Comparison of ENCODE assay signal across 8 cellular contexts in the genomic region with DNA sequence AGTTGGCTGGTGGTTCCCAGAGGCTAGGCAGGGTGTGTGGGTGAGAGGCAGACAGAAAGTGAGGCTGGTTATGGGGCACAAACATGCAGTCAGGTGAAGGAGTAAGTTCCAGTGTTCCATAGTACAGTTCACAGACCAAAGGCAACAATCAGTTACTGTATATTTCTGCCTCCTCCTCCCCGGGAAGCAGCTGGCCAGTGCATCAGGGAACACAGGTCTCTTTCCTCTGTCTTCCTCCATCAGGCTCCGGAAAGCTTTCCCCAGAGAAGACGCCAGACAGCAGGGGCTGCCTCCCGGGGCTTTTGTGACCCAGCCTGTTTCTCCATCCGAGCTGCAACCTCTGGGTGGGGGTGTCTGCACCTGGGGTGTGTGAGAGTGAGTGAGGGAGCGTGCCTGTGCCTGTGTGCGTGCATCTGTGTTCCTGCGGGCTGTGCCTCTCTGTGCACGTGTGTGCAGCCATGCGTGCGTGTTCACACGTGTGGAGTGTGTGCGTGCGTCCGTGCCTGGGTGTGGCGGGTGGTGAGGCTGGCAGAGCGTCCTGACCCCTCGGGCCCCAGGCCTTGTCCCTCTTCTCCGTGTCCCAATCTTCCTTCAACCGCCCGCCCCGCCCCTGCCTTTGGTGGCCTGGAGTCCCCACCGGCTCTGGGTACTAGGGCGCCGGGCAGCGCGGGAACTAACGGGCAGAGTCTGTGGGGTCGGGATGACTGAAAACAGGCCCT.
A peak's percentile ranks its signal among the peaks of the same experiment; 100 is the strongest.
DNase-seq lines count a peak whose midpoint lies in the region; ATAC-seq and TF ChIP-seq lines count a peak whose summit lies in the region.
"Not testable (repeated sequence)": the region's sequence is repeated elsewhere in the genome, so short reads cannot be mapped to it uniquely, and the experiment has no call there.

No MANE protein-coding gene starts in this region.

- not testable (repeated sequence) for TF ChIP-seq POLR2A in transverse colon (IDR thresholded peaks at IDR 0.05)

- H3K4me1 Mint-ChIP-seq in T-helper 2 cell treated with Interferon-gamma antibody and Interleukin-4, amounts not matched to agents 5 μg/mL and 100 μg/mL, for 36 hours (ENCODE audit: low read depth) = not testable (repeated sequence)

- H2BK12ac ChIP-seq in trophoblast cell (ENCODE audit: low read length) = not testable (repeated sequence)

- not testable (repeated sequence) for H2BK5ac ChIP-seq in trophoblast cell (ENCODE audit: low read depth, low read length, poor library complexity)

- H3K27me3 Mint-ChIP-seq in T-helper 2 cell treated with Interferon-gamma antibody and Interleukin-4, amounts not matched to agents 5 μg/mL and 100 μg/mL, for 36 hours (ENCODE audit: low read depth) = not testable (repeated sequence)

- no CpG with 5 or more reads among the region's 29 CpGs for WGBS in trophoblast cell (ENCODE audit: extremely low coverage, insufficient coverage, insufficient read length)
- WGBS in transverse colon (ENCODE audit: low coverage in 1 of 2), 2 donors = 0% methylated on average over 14 of the region's 29 CpGs; no CpG with 5 or more reads in 1 of the 2 donors

- not testable (repeated sequence) for H3K9ac ChIP-seq in adipocyte (ENCODE audit: low read length); trophoblast cell (ENCODE audit: low read length)

- H3K9me3 ChIP-seq in adipocyte (ENCODE audit: control insufficient read depth, low read length); cardiac muscle cell (ENCODE audit: low read depth); trophoblast cell (ENCODE audit: insufficient read depth, low read depth, low read length); transverse colon: not testable (repeated sequence)

- H3K4me2 ChIP-seq in trophoblast cell (ENCODE audit: low read length) = peak overlapping the region; percentile 70

- ATAC-seq in GM18502 (IDR thresholded peaks at IDR 0.05; ENCODE audit: poor library complexity, unreplicated experiment) (peak; percentile 43), GM21737 (IDR thresholded peaks at IDR 0.05; ENCODE audit: unreplicated experiment) (peak; percentile 45), HG03342 (IDR thresholded peaks at IDR 0.05; ENCODE audit: unreplicated experiment) (peak; percentile 44)

- not testable (repeated sequence) for H3K4me1 ChIP-seq in adipocyte (ENCODE audit: control insufficient read depth, insufficient read depth, low read length); cardiac muscle cell (ENCODE audit: low read depth); trophoblast cell (ENCODE audit: control insufficient read depth in 1 of 2, insufficient read depth in 2 of 2, low read length in 2 of 2); transverse colon

- intact Hi-C loops in transverse colon (cut with DNase I; ENCODE audit: low total_unique reads) = not testable (repeated sequence)

- TF ChIP-seq CTCF in cardiac muscle cell (IDR thresholded peaks at IDR 0.05; ENCODE audit: low read depth, low read length); transverse colon (IDR thresholded peaks at IDR 0.05): not testable (repeated sequence)

- not testable (repeated sequence) for H3K79me2 ChIP-seq in trophoblast cell (ENCODE audit: control insufficient read depth, insufficient read depth, low read length, poor library complexity)

- H3K18ac ChIP-seq in trophoblast cell (ENCODE audit: low read length) = not testable (repeated sequence)

- not testable (repeated sequence) for H2BK120ac ChIP-seq in trophoblast cell (ENCODE audit: insufficient read depth, low read length, poor library complexity)

- H3K27me3 ChIP-seq in adipocyte (replicated peaks; ENCODE audit: control insufficient read depth, insufficient read depth, low read length); cardiac muscle cell; trophoblast cell (ENCODE audit: insufficient read depth, low read length); transverse colon: not testable (repeated sequence)

- not testable (repeated sequence) for H4K8ac ChIP-seq in trophoblast cell (ENCODE audit: low read depth, low read length)

- H3K36me3 Mint-ChIP-seq in T-helper 2 cell treated with Interferon-gamma antibody and Interleukin-4, amounts not matched to agents 5 μg/mL and 100 μg/mL, for 36 hours (ENCODE audit: low read depth) = not testable (repeated sequence)

- H3K27ac Mint-ChIP-seq in T-helper 2 cell treated with Interferon-gamma antibody and Interleukin-4, amounts not matched to agents 5 μg/mL and 100 μg/mL, for 36 hours = not testable (repeated sequence)

- H3K36me3 ChIP-seq in adipocyte (ENCODE audit: control insufficient read depth, insufficient read depth, low read length, severe bottlenecking); cardiac muscle cell; trophoblast cell (ENCODE audit: control insufficient read depth in 1 of 2, insufficient read depth in 2 of 2, low read length in 2 of 2); transverse colon: not testable (repeated sequence)

- not testable (repeated sequence) for TF ChIP-seq EP300 in transverse colon (IDR thresholded peaks at IDR 0.05; ENCODE audit: low read depth)

- H3K4me3 ChIP-seq in adipocyte (ENCODE audit: low read length) (peak overlapping the region; percentile 41), cardiac muscle cell (peak overlapping the region; percentile 30), transverse colon (peak overlapping the region in 3 of 4 donors; percentile 21 to 40 (median 36))
- H3K4me3 ChIP-seq in trophoblast cell (ENCODE audit: low read depth, low read length) = not testable (repeated sequence)

- not testable (repeated sequence) for H2AFZ ChIP-seq in trophoblast cell (ENCODE audit: insufficient read depth, low read length, poor library complexity)

- not testable (repeated sequence) for H3K79me1 ChIP-seq in trophoblast cell (ENCODE audit: low read length)

- H4K91ac ChIP-seq in trophoblast cell (ENCODE audit: low read depth, low read length) = not testable (repeated sequence)

- H3K9me3 Mint-ChIP-seq in T-helper 2 cell treated with Interferon-gamma antibody and Interleukin-4, amounts not matched to agents 5 μg/mL and 100 μg/mL, for 36 hours = not testable (repeated sequence)

- H3K4me3 Mint-ChIP-seq in T-helper 2 cell treated with Interferon-gamma antibody and Interleukin-4, amounts not matched to agents 5 μg/mL and 100 μg/mL, for 36 hours = peak overlapping the region; percentile 52

- not testable (repeated sequence) for H2AK5ac ChIP-seq in trophoblast cell (ENCODE audit: low read length)

- H3K27ac ChIP-seq in cardiac muscle cell; trophoblast cell (ENCODE audit: low read depth, low read length); transverse colon: not testable (repeated sequence)

- in situ Hi-C loops in transverse colon (cut with MboI; ENCODE audit: low pct_ligation_motif_present in 1 of 4, low pct_unique_long_range_greater_than_20kb in 1 of 4, low sequenced_read_pairs in 3 of 4) = not testable (repeated sequence)

- H3K4ac ChIP-seq in trophoblast cell (ENCODE audit: low read depth, low read length) = not testable (repeated sequence)

- H4K12ac ChIP-seq in trophoblast cell (ENCODE audit: low read depth, low read length) = not testable (repeated sequence)

- peak; percentile 53 for DNase-seq in T-helper 2 cell treated with Interferon-gamma antibody and Interleukin-4, amounts not matched to agents 5 μg/mL and 100 μg/mL, for 36 hours (ENCODE audit: low spot score)
- not testable (repeated sequence) for DNase-seq in adipocyte (ENCODE audit: low read depth); cardiac muscle cell (ENCODE audit: low read depth in 1 of 2, low spot score in 1 of 2); trophoblast cell; transverse colon

- H3K23ac ChIP-seq in trophoblast cell (ENCODE audit: low read length) = not testable (repeated sequence)

- not testable (repeated sequence) for H3K14ac ChIP-seq in trophoblast cell (ENCODE audit: low read length)
